In genomic region chr10:127012769-127013152, GRCh38 we compare ENCODE assay signal across 12 cellular contexts.
DNase-seq lines count a peak whose midpoint lies in the region; ATAC-seq, FAIRE-seq and TF ChIP-seq lines count a peak whose summit lies in the region.
"Had no signal": no experiment of that assay in that cellular context is flagged by ENCODE, and none has a peak within 500 bp of the region (broad histone marks: within the 10 kb centered on the region; RNA-seq: fewer than 3 reads in every experiment).

No MANE protein-coding gene starts in this region.

- H3K4me1 Mint-ChIP-seq in GM23338: peaks cover 17% of the 10 kb centered on the region; the same call in 2 of the 3 replicates

- WGBS in trophoblast cell (ENCODE audit: extremely low coverage, insufficient coverage, insufficient read length): no CpG with 5 or more reads among the region's 10 CpGs

- peaks cover 2% of the 10 kb centered on the region for H3K9me3 ChIP-seq in trophoblast cell (ENCODE audit: insufficient read depth, low read depth, low read length)

- peak; percentile 30; the same call in 2 of the 3 replicates for ATAC-seq in GM23338
- peak; percentile 93 for ATAC-seq in Right ventricle myocardium inferior
- no peak for ATAC-seq in HG03378 (IDR thresholded peaks at IDR 0.05; ENCODE audit: unreplicated experiment)
- no peak for ATAC-seq in HG03039 (IDR thresholded peaks at IDR 0.05; ENCODE audit: unreplicated experiment)

- H2BK12ac ChIP-seq in trophoblast cell (ENCODE audit: low read length): no peak overlapping the region

- H3F3A ChIP-seq in GM23338 (replicated peaks; ENCODE audit: low read depth): no peaks in the 10 kb centered on the region

- H3K27me3 ChIP-seq in GM23338 (ENCODE audit: insufficient read depth) (no peaks in the 10 kb centered on the region), trophoblast cell (ENCODE audit: insufficient read depth, low read length) (no peaks in the 10 kb centered on the region)

- H3K27ac ChIP-seq in GM23338 (ENCODE audit: low read depth) (no peak overlapping the region), trophoblast cell (ENCODE audit: low read depth, low read length) (no peak overlapping the region)

- intact Hi-C loops in Right ventricle myocardium inferior (cut with DNase I): no loop called here

- FAIRE-seq in RCC 7860 (lab: Jason Lieb, UNC): no peak
- FAIRE-seq: frontal cortex had no signal

- no peak overlapping the region for H2BK5ac ChIP-seq in trophoblast cell (ENCODE audit: low read depth, low read length, poor library complexity)

- DNase-seq in GM23338 (ENCODE audit: low spot score): peak; percentile 17
- peak; percentile 56 for DNase-seq in RCC 7860 (ENCODE audit: low spot score)
- DNase-seq in Right ventricle myocardium inferior (ENCODE audit: missing footprints): peak; percentile 86
- DNase-seq in trophoblast cell: peak; percentile 68 to 74
- no peak for DNase-seq in T-helper 1 cell
- no peak for DNase-seq in SKM-1 (lab: John Stamatoyannopoulos, UW; ENCODE audit: unreplicated experiment)
- DNase-seq: GOT3; NCI-H2107; stimulated activated CD4-positive, alpha-beta T cell treated with anti-CD3 and anti-CD28 coated beads, Interleukin-2, amount 100 ng/mL, for 24 hours had no signal

- H3K4me3 ChIP-seq in GM23338 (no peak overlapping the region), trophoblast cell (ENCODE audit: low read depth, low read length) (no peak overlapping the region)

- H4K91ac ChIP-seq in trophoblast cell (ENCODE audit: low read depth, low read length): no peak overlapping the region

- H3K9me3 Mint-ChIP-seq in GM23338: no peaks in the 10 kb centered on the region

- H2BK120ac ChIP-seq in trophoblast cell (ENCODE audit: insufficient read depth, low read length, poor library complexity): no peak overlapping the region

- no peaks in the 10 kb centered on the region; the same call in 1 of the 2 replicates for H4K20me1 ChIP-seq in GM23338 (replicated peaks; ENCODE audit: insufficient read depth)

- no peak overlapping the region for H4K8ac ChIP-seq in trophoblast cell (ENCODE audit: low read depth, low read length)

- TF ChIP-seq CTCF in GM23338 (conservative IDR thresholded peaks at IDR 0.05; ENCODE audit: low read depth in 2 of 2): no peak

- H3K18ac ChIP-seq in trophoblast cell (ENCODE audit: low read length): no peak overlapping the region

- H3K4me2 ChIP-seq in GM23338 (no peak overlapping the region), trophoblast cell (ENCODE audit: low read length) (no peak overlapping the region)

- H3K9me2 ChIP-seq in GM23338 (ENCODE audit: insufficient read depth): no peaks in the 10 kb centered on the region

- H3K79me2 ChIP-seq in GM23338 (replicated peaks; ENCODE audit: insufficient read depth) (no peaks in the 10 kb centered on the region), trophoblast cell (ENCODE audit: control insufficient read depth, insufficient read depth, low read length, poor library complexity) (no peaks in the 10 kb centered on the region)

- no peak overlapping the region for H3K9ac ChIP-seq in trophoblast cell (ENCODE audit: low read length)

- H3K36me3 ChIP-seq in GM23338 (ENCODE audit: insufficient read depth) (peaks cover 4% of the 10 kb centered on the region; the same call in 1 of the 2 replicates), trophoblast cell (ENCODE audit: control insufficient read depth in 1 of 2, insufficient read depth in 2 of 2, low read length in 2 of 2) (peaks cover 37 to 48% of the 10 kb centered on the region in 2 experiments)

- no peaks in the 10 kb centered on the region for H3K79me1 ChIP-seq in trophoblast cell (ENCODE audit: low read length)

- H2AFZ ChIP-seq in GM23338: no peak overlapping the region
- no peak overlapping the region for H2AFZ ChIP-seq in trophoblast cell (ENCODE audit: insufficient read depth, low read length, poor library complexity)

- no peak overlapping the region for H3K4me3 Mint-ChIP-seq in GM23338

- no peak overlapping the region for H4K12ac ChIP-seq in trophoblast cell (ENCODE audit: low read depth, low read length)

- no peak overlapping the region for H3K14ac ChIP-seq in trophoblast cell (ENCODE audit: low read length)

- H2AK5ac ChIP-seq in trophoblast cell (ENCODE audit: low read length): no peak overlapping the region

- peaks cover 25% of the 10 kb centered on the region for H3K36me3 Mint-ChIP-seq in GM23338 (ENCODE audit: low read depth)

- H3K4me1 ChIP-seq in GM23338 (ENCODE audit: insufficient read depth) (no peaks in the 10 kb centered on the region), trophoblast cell (ENCODE audit: control insufficient read depth in 1 of 2, insufficient read depth in 2 of 2, low read length in 2 of 2) (peaks cover 9 to 16% of the 10 kb centered on the region in 2 experiments)

- H3K23ac ChIP-seq in trophoblast cell (ENCODE audit: low read length): no peak overlapping the region

- peaks cover 4% of the 10 kb centered on the region for H3K27me3 Mint-ChIP-seq in GM23338 (ENCODE audit: insufficient read depth, low read depth, poor library complexity)

- H3K27ac Mint-ChIP-seq in GM23338: peak overlapping the region; percentile 62; the same call in 1 of the 2 replicates

- no peak overlapping the region for H3K4ac ChIP-seq in trophoblast cell (ENCODE audit: low read depth, low read length)

TF ChIP-seq in GM23338, 12 proteins besides CTCF, POLR2A, EP300 and RAD21 (continues in another document):
- TF ChIP-seq JUNB (IDR thresholded peaks at IDR 0.05; ENCODE audit: unreplicated experiment) (no peak), ZNF114 (CRISPR knock-in tag; IDR thresholded peaks at IDR 0.05) (no peak), ZNF462 (CRISPR knock-in tag; IDR thresholded peaks at IDR 0.05) (no peak)

Comparison
In these comparisons a context has a peak if more than half of its experiments do, and no peak if none do; other contexts are left out.
1. ATAC-seq: peak in GM23338 (single experiment) and Right ventricle myocardium inferior (single experiment); none in HG03378 (single experiment) and HG03039 (single experiment).
2. DNase-seq: peak in GM23338 (single experiment), RCC 7860 (single experiment), Right ventricle myocardium inferior (single experiment) and trophoblast cell (2 of 2); none in T-helper 1 cell (0 of 5) and SKM-1 (single experiment).